10 cellular contexts compared by ENCODE assay signal in the genomic region with DNA sequence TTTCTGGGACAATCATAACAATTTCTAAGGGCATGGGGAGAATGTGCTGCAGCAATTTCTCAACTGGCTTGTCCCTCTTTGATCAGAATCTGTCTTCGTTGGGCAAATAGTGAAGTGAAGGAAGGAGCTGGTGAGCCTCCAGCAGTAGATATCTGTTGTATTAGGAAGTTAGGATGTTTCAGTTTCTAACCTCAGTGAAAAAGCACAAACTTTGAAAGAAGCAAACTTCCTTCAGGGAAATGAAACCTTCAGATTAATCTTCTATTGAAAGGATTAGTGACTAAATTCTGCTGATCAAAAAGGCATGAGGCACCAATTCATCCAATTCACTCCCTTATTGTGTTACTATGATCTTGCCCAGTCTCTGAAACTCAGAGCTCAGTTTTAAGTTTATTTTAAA. TPM values are rescaled to one million over a fixed set of nuclear protein-coding genes. Genes with fewer than 3 reads are reported as not detected.
DNase-seq lines count a peak whose midpoint lies in the region; ATAC-seq, FAIRE-seq and TF ChIP-seq lines count a peak whose summit lies in the region.
"Had no signal": no experiment of that assay in that cellular context is flagged by ENCODE, and none has a peak within 500 bp of the region (broad histone marks: within the 10 kb centered on the region; RNA-seq: fewer than 3 reads in every experiment).

No MANE protein-coding gene starts in this region.

- 0 out of 2 replicates have a peak overlapping the region, but pooled peaks have one; percentile 0 for H3K4me2 ChIP-seq in OCI-LY3 (ENCODE audit: low read length)

- H3K27ac ChIP-seq in OCI-LY3 (ENCODE audit: low read length) (no peak overlapping the region), iPS-18a (ENCODE audit: low read length) (no peak overlapping the region), spleen (peak overlapping the region; percentile 77 to 94 (median 90))

- H3K9ac ChIP-seq in OCI-LY3 (ENCODE audit: low read length) (no peak overlapping the region), iPS-18a (ENCODE audit: low read length) (no peak overlapping the region)

- TF ChIP-seq CTCF in OCI-LY3 (IDR thresholded peaks at IDR 0.05; ENCODE audit: low read depth, low read length) (no peak), spleen (IDR thresholded peaks at IDR 0.05 in 8 of 11, conservative IDR thresholded peaks at IDR 0.05 in 3 of 11) (no peak)

- peaks cover 4% of the 10 kb centered on the region for H3K4me1 Mint-ChIP-seq in activated CD4-positive, alpha-beta T cell treated with anti-CD3 and anti-CD28 coated beads, Interleukin-2, amount 10 ng/mL, durations not matched to agents 24 days and 14 days

- WGBS in spleen, 5 donors = 7 to 25% (median 16%) methylated on average over 1 of the region's 1 CpG

- ATAC-seq in HG03571 (IDR thresholded peaks at IDR 0.05; ENCODE audit: unreplicated experiment) (no peak), HG02588 (IDR thresholded peaks at IDR 0.05; ENCODE audit: unreplicated experiment) (no peak)
- ATAC-seq: CD8-positive, alpha-beta T cell had no signal

- H3K27me3 Mint-ChIP-seq in activated CD4-positive, alpha-beta T cell treated with anti-CD3 and anti-CD28 coated beads, Interleukin-2, amount 10 ng/mL, durations not matched to agents 24 days and 14 days = peaks cover 61% of the 10 kb centered on the region

- no peak for DNase-seq in GM19239 (ENCODE audit: insufficient read length, low spot score)
- no peak for DNase-seq in spleen
- DNase-seq in activated CD4-positive, alpha-beta T cell treated with anti-CD3 and anti-CD28 coated beads, Interleukin-2, amount 10 ng/mL, durations not matched to agents 24 days and 14 days = no peak
- DNase-seq: activated gamma-delta T cell treated with Interleukin-2 at 50 U/mL for 16 hours; CD8-positive, alpha-beta T cell; GDM1 had no signal

- H3K4me3 ChIP-seq in OCI-LY3 (ENCODE audit: low read length) = no peak overlapping the region
- peak overlapping the region; percentile 63 for H3K4me3 ChIP-seq in iPS-18a (ENCODE audit: low read length)
- H3K4me3 ChIP-seq in spleen = peak overlapping the region in 7 of 8 donors; percentile 63 to 88 (median 75)

- no peaks in the 10 kb centered on the region; the same call in 1 of the 2 replicates for H4K20me1 ChIP-seq in OCI-LY3 (ENCODE audit: insufficient read depth, low read length)

- no peaks in the 10 kb centered on the region for H3K9me3 Mint-ChIP-seq in activated CD4-positive, alpha-beta T cell treated with anti-CD3 and anti-CD28 coated beads, Interleukin-2, amount 10 ng/mL, durations not matched to agents 24 days and 14 days
- H3K9me3 Mint-ChIP-seq: CD8-positive, alpha-beta T cell had no signal

- peak; percentile 28 for FAIRE-seq in GM19239 (lab: Jason Lieb, UNC)

- H3K27ac Mint-ChIP-seq in activated CD4-positive, alpha-beta T cell treated with anti-CD3 and anti-CD28 coated beads, Interleukin-2, amount 10 ng/mL, durations not matched to agents 24 days and 14 days = no peak overlapping the region
- H3K27ac Mint-ChIP-seq: CD8-positive, alpha-beta T cell had no signal

- intact Hi-C loops in spleen (cut with DNase I; ENCODE audit: low total_unique reads) = no loop called here
- intact Hi-C loops in activated CD4-positive, alpha-beta T cell treated with anti-CD3 and anti-CD28 coated beads, Interleukin-2, amount 10 ng/mL, durations not matched to agents 24 days and 14 days (cut with micrococcal nuclease) = no loop called here

- H3K36me3 Mint-ChIP-seq in activated CD4-positive, alpha-beta T cell treated with anti-CD3 and anti-CD28 coated beads, Interleukin-2, amount 10 ng/mL, durations not matched to agents 24 days and 14 days (ENCODE audit: low read depth) = no peaks in the 10 kb centered on the region
- H3K36me3 Mint-ChIP-seq: CD8-positive, alpha-beta T cell had no signal

- no peaks in the 10 kb centered on the region for H3K79me2 ChIP-seq in OCI-LY3 (ENCODE audit: low read length)

- H2AFZ ChIP-seq in OCI-LY3 (ENCODE audit: low read depth, low read length) = no peak overlapping the region

- H3K4me1 ChIP-seq in OCI-LY3 (ENCODE audit: low read length) = peaks cover 17% of the 10 kb centered on the region
- peaks cover 8% of the 10 kb centered on the region for H3K4me1 ChIP-seq in iPS-18a (ENCODE audit: control insufficient read depth, low read depth, low read length)
- H3K4me1 ChIP-seq in spleen = peaks cover 10 to 94% (median 63%) of the 10 kb centered on the region in 6 donors

- no peaks in the 10 kb centered on the region for H3K36me3 ChIP-seq in OCI-LY3 (replicated peaks; ENCODE audit: low read depth, low read length)
- H3K36me3 ChIP-seq in iPS-18a (ENCODE audit: control insufficient read depth, low read depth, low read length) = no peaks in the 10 kb centered on the region
- peaks cover 0 to 33% (median 5%) of the 10 kb centered on the region in 6 donors for H3K36me3 ChIP-seq in spleen

- no peak for TF ChIP-seq POLR2A in spleen (IDR thresholded peaks at IDR 0.05)

- no peaks in the 10 kb centered on the region for H3K9me3 ChIP-seq in OCI-LY3 (ENCODE audit: insufficient read depth, low read length)
- no peaks in the 10 kb centered on the region for H3K9me3 ChIP-seq in iPS-18a (ENCODE audit: control insufficient read depth, low read depth, low read length)
- no peaks in the 10 kb centered on the region for H3K9me3 ChIP-seq in spleen

- H3K27me3 ChIP-seq in OCI-LY3 (ENCODE audit: low read depth, low read length) (peaks cover 74% of the 10 kb centered on the region), iPS-18a (ENCODE audit: control insufficient read depth, insufficient read depth, low read length) (peaks cover 69% of the 10 kb centered on the region), spleen (replicated peaks in 1 of 7) (peaks cover 0 to 37% (median 3%) of the 10 kb centered on the region in 7 donors)

- H3K4me3 Mint-ChIP-seq in activated CD4-positive, alpha-beta T cell treated with anti-CD3 and anti-CD28 coated beads, Interleukin-2, amount 10 ng/mL, durations not matched to agents 24 days and 14 days = no peak overlapping the region

RNA-seq across cellular contexts. Expression of a gene that starts 24.3 kb away (rescaled TPM):
- total RNA-seq in spleen = 10 to 100 TPM; 46.6 to 79.4 (median 63.5) TPM
- polyA plus RNA-seq in spleen = 10 to 100 TPM; 36.0 to 66.6 (median 48.9) TPM
- total RNA-seq in activated CD4-positive, alpha-beta T cell treated with anti-CD3 and anti-CD28 coated beads, Interleukin-2, amount 10 ng/mL, durations not matched to agents 24 days and 14 days = not detected in 2 replicates
- total RNA-seq: CD8-positive, alpha-beta T cell had no signal

Comparison
In these comparisons a context has a peak if more than half of its experiments do, and no peak if none do; other contexts are left out.
1. H3K27ac ChIP-seq: peak in spleen (8 of 8); none in OCI-LY3 (single experiment) and iPS-18a (single experiment).
2. RNA of a gene that starts 24.3 kb away (total RNA-seq): 46.6 to 79.4 TPM in spleen; not detected in activated CD4-positive, alpha-beta T cell treated with anti-CD3 and anti-CD28 coated beads, Interleukin-2, amount 10 ng/mL, durations not matched to agents 24 days and 14 days; every median in the first group is over 10 times any median in the second.